Comparison of ENCODE assay signal across 1 cellular context in genomic region chr5:98929123-98929981, GRCh38.
TF ChIP-seq lines count a peak whose summit lies in the region.

No MANE protein-coding gene starts in this region.

TF ChIP-seq in GM12878, 131 proteins besides CTCF, POLR2A, EP300 and RAD21 (continued from another document):
- no peak for TF ChIP-seq CUX1 (IDR thresholded peaks at IDR 0.05; ENCODE audit: insufficient replicate concordance, low read depth, low read length)
- peak; percentile 91 for TF ChIP-seq MLLT1 (IDR thresholded peaks at IDR 0.05)
- no peak for TF ChIP-seq REST (IDR thresholded peaks at IDR 0.05; ENCODE audit: low read depth, low read length)
- TF ChIP-seq GATAD2B (conservative IDR thresholded peaks at IDR 0.05; ENCODE audit: low read depth), result peak; percentile 77
- 0 out of 2 replicates have a peak, but pooled peaks have one; percentile 38 for TF ChIP-seq SREBF2 (IDR thresholded peaks at IDR 0.05; ENCODE audit: low read length)
